ENCODE assay signal across 11 cellular contexts in the genomic region with DNA sequence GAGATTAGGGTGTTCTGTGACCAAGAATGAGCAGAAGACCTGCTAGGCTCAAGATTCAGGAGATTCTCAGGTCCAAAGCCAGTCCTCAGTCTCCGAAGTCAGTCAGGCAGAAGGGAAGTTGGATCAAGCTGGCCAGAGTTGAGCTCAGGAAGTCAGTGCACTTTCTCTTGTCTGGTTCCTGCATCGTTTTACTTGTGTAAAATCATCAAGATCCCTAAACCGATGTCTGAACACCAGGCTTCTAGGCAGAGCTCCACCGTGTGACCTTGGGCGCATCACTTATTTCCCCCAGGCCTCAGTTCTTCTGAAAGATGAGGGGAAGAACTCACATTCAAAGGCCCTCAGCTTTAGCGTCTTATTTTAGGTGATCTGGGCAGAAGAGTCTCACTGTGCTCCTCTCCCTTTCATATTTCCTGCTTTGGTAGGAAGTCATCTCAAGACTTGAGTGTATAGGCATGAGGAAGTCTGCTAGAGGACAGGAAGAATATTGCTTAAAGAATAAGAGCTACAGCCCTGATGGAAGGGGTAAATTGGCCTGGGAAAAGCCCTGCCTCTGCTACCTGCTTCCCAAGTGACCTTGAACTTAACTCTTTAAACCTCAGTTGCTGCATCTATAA. TPM values are rescaled to one million over a fixed set of nuclear protein-coding genes. Genes with fewer than 3 reads are reported as not detected.
A peak's percentile ranks its signal among the peaks of the same experiment; 100 is the strongest.
DNase-seq lines count a peak whose midpoint lies in the region; ATAC-seq and TF ChIP-seq lines count a peak whose summit lies in the region.
"Had no signal": no experiment of that assay in that cellular context is flagged by ENCODE, and none has a peak within 500 bp of the region (broad histone marks: within the 10 kb centered on the region; RNA-seq: fewer than 3 reads in every experiment).

No MANE protein-coding gene starts in this region.

- DNase-seq in activated CD4-positive, alpha-beta T cell treated with anti-CD3 and anti-CD28 coated beads, Interleukin-2, amount 10 ng/mL, durations not matched to agents 7 days and 5 days: no peak
- DNase-seq in activated CD4-positive, alpha-beta T cell treated with anti-CD3 and anti-CD28 coated beads for 1 hour: no peak
- DNase-seq in T-cell (peak in 3 of 34 experiments; percentile 9 to 24 (median 14)), esophagus squamous epithelium (lab: John Stamatoyannopoulos, UW) (no peak), NCI-H146 (lab: John Stamatoyannopoulos, UW) (no peak), DMS153 treated with DMSO at 0.1 percent for 48 hours (lab: John Stamatoyannopoulos, UW; ENCODE audit: unreplicated experiment) (no peak)
- DNase-seq in stimulated activated effector memory CD8-positive, alpha-beta T cell treated with anti-CD3 and anti-CD28 coated beads, Interleukin-12 subunit alpha, Interleukin-12 subunit beta, amount 100 ng/mL, for 72 hours (ENCODE audit: low spot score in 2 of 2): no peak
- DNase-seq: activated CD4-positive, CD25-positive, alpha-beta regulatory T cell treated with anti-CD3 and anti-CD28 coated beads, Interleukin-2, amount 50 U/mL, for 72 hours; NCI-H1105 had no signal

- no peak overlapping the region for H3K4me3 ChIP-seq in esophagus squamous epithelium
- H3K4me3 ChIP-seq: lung had no signal

- intact Hi-C loops in esophagus squamous epithelium (cut with DNase I): no loop called here

- CTCF ChIA-PET in activated CD4-positive, alpha-beta T cell treated with anti-CD3 and anti-CD28 coated beads, Interleukin-2, amount 10 ng/mL, durations not matched to agents 7 days and 5 days (lab: Charles Lee): interaction anchor here (0.9 to 1.4 kb wide), 3 partner anchors 18 to 446 kb away, joined by 3 to 4 read pairs (median 3); no protein-coding TSS in a partner anchor
- CTCF ChIA-PET in T-cell (lab: Charles Lee): interaction anchor here (0.5 to 1.4 kb wide), 3 partner anchors 14 to 465 kb away, joined by 3 to 6 read pairs (median 4); no protein-coding TSS in a partner anchor

- no peaks in the 10 kb centered on the region for H3K27me3 Mint-ChIP-seq in activated CD4-positive, alpha-beta T cell treated with anti-CD3 and anti-CD28 coated beads, Interleukin-2, amount 10 ng/mL, durations not matched to agents 7 days and 5 days
- no peaks in the 10 kb centered on the region for H3K27me3 Mint-ChIP-seq in T-cell

- no peaks in the 10 kb centered on the region for H3K9me3 Mint-ChIP-seq in activated CD4-positive, alpha-beta T cell treated with anti-CD3 and anti-CD28 coated beads, Interleukin-2, amount 10 ng/mL, durations not matched to agents 7 days and 5 days
- H3K9me3 Mint-ChIP-seq in T-cell: no peaks in the 10 kb centered on the region
- H3K9me3 Mint-ChIP-seq in stimulated activated effector memory CD8-positive, alpha-beta T cell treated with anti-CD3 and anti-CD28 coated beads, Interleukin-12 subunit alpha, Interleukin-12 subunit beta, amount 100 ng/mL, for 72 hours: no peaks in the 10 kb centered on the region

- peak; percentile 71 to 86 (median 80) for ATAC-seq in T-cell (replicated peaks in 1 of 4)
- ATAC-seq in stimulated activated effector memory CD8-positive, alpha-beta T cell treated with anti-CD3 and anti-CD28 coated beads, Interleukin-12 subunit alpha, Interleukin-12 subunit beta, amount 100 ng/mL, for 72 hours: peak; percentile 24
- ATAC-seq in HG03520 (IDR thresholded peaks at IDR 0.05; ENCODE audit: unreplicated experiment): no peak

- H3K36me3 ChIP-seq in esophagus squamous epithelium: no peaks in the 10 kb centered on the region

- peak overlapping the region in 3 of 4 donors; percentile 28 to 71 (median 36) for H3K27ac ChIP-seq in esophagus squamous epithelium

- no peak for TF ChIP-seq CTCF in esophagus squamous epithelium (IDR thresholded peaks at IDR 0.05)

- WGBS in esophagus squamous epithelium, 2 donors: 74 to 81% methylated on average over 6 of the region's 6 CpGs

- peaks cover 50% of the 10 kb centered on the region for H3K4me1 Mint-ChIP-seq in activated CD4-positive, alpha-beta T cell treated with anti-CD3 and anti-CD28 coated beads, Interleukin-2, amount 10 ng/mL, durations not matched to agents 7 days and 5 days
- H3K4me1 Mint-ChIP-seq in T-cell: peaks cover 68 to 75% (median 75%) of the 10 kb centered on the region in 3 donors
- H3K4me1 Mint-ChIP-seq in stimulated activated effector memory CD8-positive, alpha-beta T cell treated with anti-CD3 and anti-CD28 coated beads, Interleukin-12 subunit alpha, Interleukin-12 subunit beta, amount 100 ng/mL, for 72 hours: peaks cover 67% of the 10 kb centered on the region

- no peaks in the 10 kb centered on the region for H3K27me3 ChIP-seq in esophagus squamous epithelium

- TF ChIP-seq POLR2A in esophagus squamous epithelium (IDR thresholded peaks at IDR 0.05): no peak

- peak overlapping the region; percentile 72 for H3K27ac Mint-ChIP-seq in activated CD4-positive, alpha-beta T cell treated with anti-CD3 and anti-CD28 coated beads, Interleukin-2, amount 10 ng/mL, durations not matched to agents 7 days and 5 days
- H3K27ac Mint-ChIP-seq in T-cell: peak overlapping the region; percentile 83 to 93
- peak overlapping the region; percentile 30 for H3K27ac Mint-ChIP-seq in stimulated activated effector memory CD8-positive, alpha-beta T cell treated with anti-CD3 and anti-CD28 coated beads, Interleukin-12 subunit alpha, Interleukin-12 subunit beta, amount 100 ng/mL, for 72 hours

- no peaks in the 10 kb centered on the region for H3K9me3 ChIP-seq in esophagus squamous epithelium

- H3K36me3 Mint-ChIP-seq in activated CD4-positive, alpha-beta T cell treated with anti-CD3 and anti-CD28 coated beads, Interleukin-2, amount 10 ng/mL, durations not matched to agents 7 days and 5 days (ENCODE audit: low read depth): no peaks in the 10 kb centered on the region
- H3K36me3 Mint-ChIP-seq in T-cell: no peaks in the 10 kb centered on the region
- no peaks in the 10 kb centered on the region for H3K36me3 Mint-ChIP-seq in stimulated activated effector memory CD8-positive, alpha-beta T cell treated with anti-CD3 and anti-CD28 coated beads, Interleukin-12 subunit alpha, Interleukin-12 subunit beta, amount 100 ng/mL, for 72 hours

- H3K4me1 ChIP-seq in esophagus squamous epithelium: peaks cover 14 to 88% (median 49%) of the 10 kb centered on the region in 3 donors

- POLR2A ChIA-PET in activated CD4-positive, alpha-beta T cell treated with anti-CD3 and anti-CD28 coated beads, Interleukin-2, amount 10 ng/mL, durations not matched to agents 7 days and 5 days (lab: Charles Lee): no interaction called here
- POLR2A ChIA-PET in T-cell (lab: Charles Lee): no interaction called here

- H3K4me3 Mint-ChIP-seq in activated CD4-positive, alpha-beta T cell treated with anti-CD3 and anti-CD28 coated beads, Interleukin-2, amount 10 ng/mL, durations not matched to agents 7 days and 5 days: no peak overlapping the region
- H3K4me3 Mint-ChIP-seq in T-cell: peak overlapping the region; percentile 51 to 64 (median 54)
- H3K4me3 Mint-ChIP-seq in stimulated activated effector memory CD8-positive, alpha-beta T cell treated with anti-CD3 and anti-CD28 coated beads, Interleukin-12 subunit alpha, Interleukin-12 subunit beta, amount 100 ng/mL, for 72 hours: no peak overlapping the region

RNA-seq across cellular contexts. Expression of gene NF2, which starts 20.2 kb away (rescaled TPM):
- 10 to 100 TPM; 56.7 to 57.2 TPM for total RNA-seq in activated CD4-positive, alpha-beta T cell treated with anti-CD3 and anti-CD28 coated beads, Interleukin-2, amount 10 ng/mL, durations not matched to agents 7 days and 5 days
- total RNA-seq in T-cell (10 to 100 TPM; 26.1 to 33.4 (median 31.9) TPM), esophagus squamous epithelium (10 to 100 TPM; 25.8 to 45.3 (median 34.1) TPM)

RNA-seq across cellular contexts. Expression of gene NIPSNAP1, which starts 42.7 kb away (rescaled TPM):
- 10 to 100 TPM; 38.7 to 38.9 TPM for total RNA-seq in activated CD4-positive, alpha-beta T cell treated with anti-CD3 and anti-CD28 coated beads, Interleukin-2, amount 10 ng/mL, durations not matched to agents 7 days and 5 days
- 10 to 100 TPM; 28.2 to 38.3 (median 32.8) TPM for total RNA-seq in T-cell
- total RNA-seq in esophagus squamous epithelium: 10 to 100 TPM; 10.5 to 34.9 (median 19.5) TPM

Comparison
In these comparisons a context has a peak if more than half of its experiments do, and no peak if none do; other contexts are left out.
1. H3K27ac Mint-ChIP-seq: peak in every context shown above with its lines; median percentile 88 in T-cell; 72 in activated CD4-positive, alpha-beta T cell treated with anti-CD3 and anti-CD28 coated beads, Interleukin-2, amount 10 ng/mL, durations not matched to agents 7 days and 5 days; 30 in stimulated activated effector memory CD8-positive, alpha-beta T cell treated with anti-CD3 and anti-CD28 coated beads, Interleukin-12 subunit alpha, Interleukin-12 subunit beta, amount 100 ng/mL, for 72 hours.
2. H3K4me3 Mint-ChIP-seq: peak in T-cell (3 of 3); none in activated CD4-positive, alpha-beta T cell treated with anti-CD3 and anti-CD28 coated beads, Interleukin-2, amount 10 ng/mL, durations not matched to agents 7 days and 5 days (single experiment) and stimulated activated effector memory CD8-positive, alpha-beta T cell treated with anti-CD3 and anti-CD28 coated beads, Interleukin-12 subunit alpha, Interleukin-12 subunit beta, amount 100 ng/mL, for 72 hours (single experiment).